1 cellular context compared by ENCODE assay signal in genomic region chr1:101025680-101026393, GRCh38.
A peak's percentile ranks its signal among the peaks of the same experiment; 100 is the strongest.
TF ChIP-seq lines count a peak whose summit lies in the region.

DPH5 (minus strand) TSS chr1:101025784; CDS start chr1:101025443, 341 bp downstream.

TF ChIP-seq in GM23338, 12 proteins besides CTCF, POLR2A, EP300 and RAD21 (continued from another document):
- TF ChIP-seq REST (IDR thresholded peaks at IDR 0.05; ENCODE audit: unreplicated experiment) (no peak), ZNF462 (CRISPR knock-in tag; IDR thresholded peaks at IDR 0.05) (no peak), ZNF331 (CRISPR knock-in tag; IDR thresholded peaks at IDR 0.05; ENCODE audit: low read depth) (no peak), EZH2phosphoT487 (IDR thresholded peaks at IDR 0.05; ENCODE audit: unreplicated experiment) (no peak), ZNF114 (CRISPR knock-in tag; IDR thresholded peaks at IDR 0.05) (no peak), POLR2AphosphoS5 (IDR thresholded peaks at IDR 0.05; ENCODE audit: low read depth) (peak; percentile 86), CREB1 (CRISPR knock-in tag; IDR thresholded peaks at IDR 0.05; ENCODE audit: low read depth) (no peak)
